24 cellular contexts compared by ENCODE assay signal in the genomic region with DNA sequence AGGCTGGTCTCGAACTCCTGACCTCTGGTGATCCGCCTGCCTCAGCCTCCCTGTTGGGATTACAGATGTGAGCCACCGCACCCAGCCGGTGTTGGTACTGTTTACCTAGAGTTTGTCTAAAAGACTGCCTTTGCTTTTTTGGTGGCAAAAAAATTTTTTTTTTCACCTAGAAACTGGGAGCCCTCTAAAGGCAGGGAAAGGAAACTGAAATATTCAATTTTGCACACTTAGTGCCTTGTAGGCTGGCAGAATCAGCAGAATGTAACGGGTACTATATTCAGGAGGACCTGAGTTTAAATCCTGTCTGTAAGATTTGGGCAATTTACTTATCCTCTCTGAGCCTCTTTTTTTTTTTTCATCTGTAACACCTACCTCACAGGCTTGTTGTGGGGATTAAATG. TPM values are rescaled to one million over a fixed set of nuclear protein-coding genes. Genes with fewer than 3 reads are reported as not detected.
DNase-seq lines count a peak whose midpoint lies in the region; ATAC-seq and TF ChIP-seq lines count a peak whose summit lies in the region.
"Had no signal": no experiment of that assay in that cellular context is flagged by ENCODE, and none has a peak within 500 bp of the region (broad histone marks: within the 10 kb centered on the region; RNA-seq: fewer than 3 reads in every experiment).

No MANE protein-coding gene starts in this region.

- no peaks in the 10 kb centered on the region for H3K79me2 ChIP-seq in MM.1S (ENCODE audit: low read length)

- H3F3A ChIP-seq in MM.1S (ENCODE audit: insufficient read depth, low read length): no peaks in the 10 kb centered on the region

- H3K27me3 Mint-ChIP-seq in chondrocyte (ENCODE audit: low read depth): no peaks in the 10 kb centered on the region
- H3K27me3 Mint-ChIP-seq in activated naive CD8-positive, alpha-beta T cell treated with anti-CD3 and anti-CD28 coated beads for 36 hours: no peaks in the 10 kb centered on the region
- H3K27me3 Mint-ChIP-seq: CD4-positive, alpha-beta memory T cell had no signal

- no peak overlapping the region for H2BK15ac ChIP-seq in IMR-90 (ENCODE audit: low read depth, low read length)

- ATAC-seq in IMR-90 (ENCODE audit: low read depth) (no peak), HG03354 (IDR thresholded peaks at IDR 0.05; ENCODE audit: poor library complexity, severe bottlenecking, unreplicated experiment) (no peak)
- ATAC-seq: K562 had no signal

- no peak overlapping the region for H4K91ac ChIP-seq in IMR-90 (ENCODE audit: insufficient read depth, low read depth, low read length)

- 93% methylated on average over 2 of the region's 5 CpGs; no CpG with 5 or more reads in 1 of the 2 experiments for WGBS in IMR-90 (ENCODE audit: extremely low coverage in 2 of 2, insufficient read length in 1 of 2), 2 experiments

- H3K18ac ChIP-seq in IMR-90 (ENCODE audit: low read depth, low read length): no peak overlapping the region

- peaks cover 6 to 15% of the 10 kb centered on the region in 2 experiments for H3K79me1 ChIP-seq in IMR-90 (ENCODE audit: low read depth in 1 of 2, low read length in 2 of 2)

- no peaks in the 10 kb centered on the region for H3K9me3 Mint-ChIP-seq in chondrocyte (ENCODE audit: low read depth)
- no peaks in the 10 kb centered on the region for H3K9me3 Mint-ChIP-seq in activated naive CD8-positive, alpha-beta T cell treated with anti-CD3 and anti-CD28 coated beads for 36 hours
- H3K9me3 Mint-ChIP-seq: CD4-positive, alpha-beta memory T cell had no signal

- in situ Hi-C loops in GM13977 (cut with MboI; ENCODE audit: low pct_unique_long_range_greater_than_20kb, low sequenced_read_pairs, unreplicated experiment) (no loop called here), IMR-90 (cut with MboI; ENCODE audit: low sequenced_read_pairs) (no loop called here)

- no peak overlapping the region for H4K5ac ChIP-seq in IMR-90 (ENCODE audit: low read depth, low read length)

- no peak overlapping the region for H3K14ac ChIP-seq in IMR-90 (replicated peaks; ENCODE audit: low read depth, low read length)

- dilution Hi-C loops in IMR-90 (cut with HindIII; ENCODE audit: low sequenced_read_pairs, unreplicated experiment): loop anchor here (25.0 kb wide), 1 partner anchor 181 kb away; a partner anchor contains a TSS

- H4K8ac ChIP-seq in IMR-90 (ENCODE audit: low read depth in 2 of 2, low read length in 2 of 2): no peak overlapping the region

- H2BK120ac ChIP-seq in IMR-90 (ENCODE audit: low read depth, low read length): no peak overlapping the region

- DNase-seq in GM13977 (ENCODE audit: low spot score) (no peak), IMR-90 (no peak), chondrocyte (ENCODE audit: low spot score) (no peak), retinal pigment epithelial cell (ENCODE audit: low read depth) (no peak), MM.1S (no peak)
- no peak for DNase-seq in activated naive CD8-positive, alpha-beta T cell treated with anti-CD3 and anti-CD28 coated beads for 36 hours
- DNase-seq: ACHN; Caco-2; CD4-positive, alpha-beta memory T cell; DND-41; NCI-H1092; NCI-H1436; NCI-H2029; NCI-H226; NCI-H524; PC-9; SHP77 treated with DMSO at 0.1 percent for 48 hours had no signal

- H3K23ac ChIP-seq in IMR-90 (ENCODE audit: low read depth, low read length): no peak overlapping the region

- no peak overlapping the region for H3K56ac ChIP-seq in IMR-90 (ENCODE audit: extremely low read depth, insufficient read depth, low read length)

- H3K9me3 ChIP-seq in IMR-90 (ENCODE audit: control insufficient read depth, insufficient read depth, low read length) (no peaks in the 10 kb centered on the region), MM.1S (replicated peaks; ENCODE audit: insufficient read depth, low read length) (no peaks in the 10 kb centered on the region)
- H3K9me3 ChIP-seq: BLaER1 treated with 17β-estradiol and CSF1 and Interleukin-3, amounts not matched to agents 10 nM and 100 nM; Caco-2 had no signal

- no peak overlapping the region for H2AK9ac ChIP-seq in IMR-90 (replicated peaks; ENCODE audit: low read depth, low read length, poor library complexity)

- H2BK20ac ChIP-seq in IMR-90 (ENCODE audit: low read depth, low read length): no peak overlapping the region

- H3K27ac Mint-ChIP-seq in chondrocyte (ENCODE audit: unreplicated experiment): no peak overlapping the region
- H3K27ac Mint-ChIP-seq in activated naive CD8-positive, alpha-beta T cell treated with anti-CD3 and anti-CD28 coated beads for 36 hours: no peak overlapping the region
- H3K27ac Mint-ChIP-seq: CD4-positive, alpha-beta memory T cell had no signal

- no peak overlapping the region for H3K9ac ChIP-seq in IMR-90 (ENCODE audit: low read depth, low read length)
- no peak overlapping the region for H3K9ac ChIP-seq in MM.1S (ENCODE audit: low read length)
- H3K9ac ChIP-seq: BLaER1 treated with 17β-estradiol and CSF1 and Interleukin-3, amounts not matched to agents 10 nM and 100 nM had no signal

- TF ChIP-seq RAD21 in IMR-90 (IDR thresholded peaks at IDR 0.05; ENCODE audit: low read length): no peak

- POLR2A ChIA-PET in IMR-90 (lab: Charles Lee; ENCODE audit: unreplicated experiment): no interaction called here

- H3K27ac ChIP-seq in IMR-90 (ENCODE audit: insufficient read depth, low read length): no peak overlapping the region
- H3K27ac ChIP-seq in MM.1S (ENCODE audit: low read length): no peak overlapping the region
- H3K27ac ChIP-seq: BLaER1 treated with 17β-estradiol and CSF1 and Interleukin-3, amounts not matched to agents 10 nM and 100 nM; PC-9; RWPE1; SK-N-MC had no signal

- H3K4me1 Mint-ChIP-seq in chondrocyte (ENCODE audit: low read depth): no peaks in the 10 kb centered on the region
- H3K4me1 Mint-ChIP-seq in activated naive CD8-positive, alpha-beta T cell treated with anti-CD3 and anti-CD28 coated beads for 36 hours: no peaks in the 10 kb centered on the region

- no peak overlapping the region for H2AK5ac ChIP-seq in IMR-90 (ENCODE audit: low read depth, low read length)

- H4K20me1 ChIP-seq in IMR-90 (ENCODE audit: insufficient read depth, low read length): no peaks in the 10 kb centered on the region
- no peaks in the 10 kb centered on the region for H4K20me1 ChIP-seq in MM.1S (ENCODE audit: insufficient read depth, low read length)

- H3K4me3 ChIP-seq in IMR-90 (ENCODE audit: insufficient read depth, low read depth, low read length): no peak overlapping the region
- no peak overlapping the region for H3K4me3 ChIP-seq in retinal pigment epithelial cell (ENCODE audit: low read length)
- no peak overlapping the region for H3K4me3 ChIP-seq in MM.1S (ENCODE audit: low read length)
- H3K4me3 ChIP-seq: BLaER1 treated with 17β-estradiol and CSF1 and Interleukin-3, amounts not matched to agents 10 nM and 100 nM; K562; PC-9; SK-N-MC had no signal

- no peaks in the 10 kb centered on the region for H3K27me3 ChIP-seq in IMR-90 (ENCODE audit: control insufficient read depth, insufficient read depth, low read length)
- no peaks in the 10 kb centered on the region for H3K27me3 ChIP-seq in MM.1S (replicated peaks; ENCODE audit: insufficient read depth, low read length)
- H3K27me3 ChIP-seq: BLaER1 treated with 17β-estradiol and CSF1 and Interleukin-3, amounts not matched to agents 10 nM and 100 nM had no signal

- CTCF ChIA-PET in IMR-90 (lab: Yijun Ruan, JAX): no interaction called here

- intact Hi-C loops in IMR-90 (cut with micrococcal nuclease): loop anchor here (5.0 kb wide), 1 partner anchor 109 kb away; no protein-coding TSS in a partner anchor

- TF ChIP-seq POLR2A in IMR-90 (IDR thresholded peaks at IDR 0.05; ENCODE audit: low read depth, low read length): no peak

- H3K9me2 ChIP-seq in MM.1S (replicated peaks; ENCODE audit: insufficient read depth, low read length): no peaks in the 10 kb centered on the region

- peaks cover 3% of the 10 kb centered on the region; the same call in 1 of the 2 replicates for H3K9me1 ChIP-seq in IMR-90 (ENCODE audit: insufficient read depth, low read length)

- H2AFZ ChIP-seq in IMR-90 (replicated peaks; ENCODE audit: low read length, poor library complexity): no peak overlapping the region
- no peak overlapping the region for H2AFZ ChIP-seq in MM.1S (ENCODE audit: low read length)
- H2AFZ ChIP-seq: PC-9 had no signal

- no peak overlapping the region for H3K4me3 Mint-ChIP-seq in chondrocyte (ENCODE audit: unreplicated experiment)
- no peak overlapping the region for H3K4me3 Mint-ChIP-seq in activated naive CD8-positive, alpha-beta T cell treated with anti-CD3 and anti-CD28 coated beads for 36 hours
- H3K4me3 Mint-ChIP-seq: CD4-positive, alpha-beta memory T cell had no signal

- no peak overlapping the region for H2BK5ac ChIP-seq in IMR-90 (ENCODE audit: low read depth, low read length, poor library complexity, severe bottlenecking)

- no peak overlapping the region for H3K4ac ChIP-seq in IMR-90 (ENCODE audit: low read depth, low read length)

- H3K36me3 Mint-ChIP-seq in chondrocyte (ENCODE audit: low read depth): peaks cover 33% of the 10 kb centered on the region
- H3K36me3 Mint-ChIP-seq in activated naive CD8-positive, alpha-beta T cell treated with anti-CD3 and anti-CD28 coated beads for 36 hours: peaks cover 7% of the 10 kb centered on the region

- peaks cover 41% of the 10 kb centered on the region for H3K36me3 ChIP-seq in IMR-90 (ENCODE audit: control insufficient read depth, insufficient read depth, low read length)
- no peaks in the 10 kb centered on the region for H3K36me3 ChIP-seq in MM.1S (replicated peaks; ENCODE audit: insufficient read depth, low read length)

- TF ChIP-seq CTCF in GM13977 (IDR thresholded peaks at IDR 0.05; ENCODE audit: extremely low read depth, insufficient read depth, missing control alignments) (peak; percentile 10), IMR-90 (conservative IDR thresholded peaks at IDR 0.05; ENCODE audit: low read depth, low read length) (0 out of 2 replicates have a peak, but pooled peaks have one; percentile 7), chondrocyte (IDR thresholded peaks at IDR 0.05) (peak; percentile 61), retinal pigment epithelial cell (conservative IDR thresholded peaks at IDR 0.05; ENCODE audit: low read depth, low read length) (peak; percentile 12), MM.1S (IDR thresholded peaks at IDR 0.05; ENCODE audit: low read length) (no peak)

- BruUV-seq in IMR-90 (replicated peaks; lab: Mats Ljungman, UMichigan): no TSS peak

- H3K4me1 ChIP-seq in IMR-90 (ENCODE audit: control insufficient read depth, insufficient read depth, low read length) (peaks cover 3% of the 10 kb centered on the region), MM.1S (ENCODE audit: low read length) (no peaks in the 10 kb centered on the region)
- H3K4me1 ChIP-seq: Caco-2 had no signal

- H3K4me2 ChIP-seq in IMR-90 (ENCODE audit: low read depth, low read length) (no peak overlapping the region), MM.1S (ENCODE audit: low read depth, low read length) (no peak overlapping the region)
- H3K4me2 ChIP-seq: BLaER1 treated with 17β-estradiol and CSF1 and Interleukin-3, amounts not matched to agents 10 nM and 100 nM; PC-9 had no signal

TF ChIP-seq in IMR-90, 13 proteins besides CTCF, POLR2A, EP300 and RAD21 (continues in another document):
- no peak for TF ChIP-seq RFX5 (IDR thresholded peaks at IDR 0.05; ENCODE audit: low read depth, low read length)

RNA-seq across cellular contexts. Expression of a gene that starts 43.6 kb away (rescaled TPM):
- total RNA-seq in IMR-90 (2012; rRNA removed) (0.28 and 0.36 TPM in 2 replicates), chondrocyte (16.4 to 45.3 TPM (median 16.8 TPM) in 3 replicates)
- 0.83 and 1.2 TPM in 2 replicates for polyA plus RNA-seq in IMR-90 (2012; rRNA removed)
- 0.34 and 0.79 TPM in 2 replicates for polyA plus RNA-seq in IMR-90 (2012; cell fraction: cytosol; rRNA removed)
- 10.9 and 11.7 TPM in 2 replicates for polyA plus RNA-seq in IMR-90 (2012; cell fraction: nucleus; rRNA removed; ENCODE audit: low replicate concordance)
- under 1 TPM; 0.10 to 0.36 TPM for total RNA-seq in activated naive CD8-positive, alpha-beta T cell treated with anti-CD3 and anti-CD28 coated beads for 36 hours
- total RNA-seq: G401, H4, PC-9 had no signal

Comparison
In these comparisons a context has a peak if more than half of its experiments do, and no peak if none do; other contexts are left out.
1. RNA of a gene that starts 43.6 kb away (total RNA-seq): 16.4 to 45.3 TPM in chondrocyte; 0.10 to 0.36 TPM in activated naive CD8-positive, alpha-beta T cell treated with anti-CD3 and anti-CD28 coated beads for 36 hours and 0.28 to 0.36 TPM in IMR-90; every median in the first group is over 10 times any median in the second.